In the genomic region with DNA sequence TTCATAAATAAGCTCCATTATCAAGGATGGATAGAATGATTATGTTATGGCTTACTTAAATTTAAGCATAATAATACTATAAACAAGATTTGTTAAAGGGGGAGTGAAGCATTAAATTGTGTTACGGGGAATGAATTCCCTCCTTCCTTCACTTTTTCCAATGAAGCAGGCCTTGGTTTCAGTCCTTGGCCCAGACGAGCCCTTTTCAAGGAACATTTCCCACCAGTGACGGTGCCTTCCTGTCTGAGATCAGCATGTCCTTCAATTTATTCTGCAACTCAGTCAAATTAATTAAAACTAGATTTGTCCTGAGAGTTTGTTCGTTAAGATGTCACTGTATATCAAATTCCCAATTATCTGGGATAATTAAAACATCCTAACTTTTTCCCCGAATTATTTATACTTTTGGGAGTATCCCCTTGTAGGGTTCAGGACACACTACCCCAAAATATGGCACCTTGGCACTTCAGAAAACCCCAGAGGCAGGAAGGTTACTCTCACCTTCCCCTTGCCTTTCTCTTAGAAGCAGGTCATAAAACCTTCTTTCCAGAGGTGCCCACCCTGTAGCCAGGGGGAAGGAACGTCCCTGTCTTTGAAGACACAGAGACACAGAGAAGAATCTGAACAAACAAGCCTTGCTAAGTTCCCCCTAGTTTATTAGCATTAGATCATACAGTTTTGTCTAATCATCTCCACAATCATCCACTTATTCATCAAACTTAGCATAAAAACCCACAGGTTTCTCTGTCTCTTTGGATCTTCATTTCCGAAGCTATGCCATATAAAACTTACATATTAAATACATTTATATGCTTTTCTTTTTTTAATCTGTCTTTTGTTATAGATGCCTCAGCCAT, we compare ENCODE assay signal across 22 cellular contexts.
A peak's percentile ranks its signal among the peaks of the same experiment; 100 is the strongest.
DNase-seq lines count a peak whose midpoint lies in the region; ATAC-seq and TF ChIP-seq lines count a peak whose summit lies in the region.
"Had no signal": no experiment of that assay in that cellular context is flagged by ENCODE, and none has a peak within 500 bp of the region (broad histone marks: within the 10 kb centered on the region; RNA-seq: fewer than 3 reads in every experiment).

No MANE protein-coding gene starts in this region.

- no peak for ATAC-seq in heart right ventricle
- ATAC-seq in upper lobe of left lung (ENCODE audit: low FRiP score in 2 of 2), result no peak
- ATAC-seq: activated CD8-positive, alpha-beta T cell treated with anti-CD3 and anti-CD28 coated beads, Interleukin-2, amount 10 ng/mL, durations not matched to agents 7 days and 5 days; effector memory CD8-positive, alpha-beta T cell; stimulated activated memory B cell treated with anti-CD40 and anti-IgM and Interleukin-4, amounts not matched to agents 10 μg/mL and 1 μg/mL and 100 μg/mL, for 72 hours had no signal

- H3K27me3 Mint-ChIP-seq in mesothelial cell of epicardium (ENCODE audit: low read depth), result no peaks in the 10 kb centered on the region

- TF ChIP-seq EP300 in upper lobe of left lung (IDR thresholded peaks at IDR 0.05), result no peak

- H3K4me3 ChIP-seq in heart right ventricle, result no peak overlapping the region
- H3K4me3 ChIP-seq in breast epithelium, result no peak overlapping the region
- H3K4me3 ChIP-seq in upper lobe of left lung, result no peak overlapping the region
- H3K4me3 ChIP-seq in foreskin fibroblast (ENCODE audit: low read depth in 1 of 2, low read length in 2 of 2), result no peak overlapping the region
- H3K4me3 ChIP-seq: Peyer's patch, skin epidermis had no signal

- peaks cover 7 to 88% (median 71%) of the 10 kb centered on the region in 9 donors for H3K4me1 ChIP-seq in heart right ventricle
- H3K4me1 ChIP-seq in breast epithelium, result peaks cover 0 to 7% of the 10 kb centered on the region in 2 donors
- H3K4me1 ChIP-seq in upper lobe of left lung, result peaks cover 17 to 50% (median 29%) of the 10 kb centered on the region in 4 donors
- H3K4me1 ChIP-seq: Peyer's patch had no signal

- H3K36me3 Mint-ChIP-seq in mesothelial cell of epicardium, result no peaks in the 10 kb centered on the region
- H3K36me3 Mint-ChIP-seq: CD4-positive, CD25-positive, alpha-beta regulatory T cell; stimulated activated memory B cell treated with anti-CD40 and anti-IgM and Interleukin-4, amounts not matched to agents 10 μg/mL and 1 μg/mL and 100 μg/mL, for 72 hours; WTC11 had no signal

- TF ChIP-seq POLR2A in breast epithelium (IDR thresholded peaks at IDR 0.05) (no peak), upper lobe of left lung (IDR thresholded peaks at IDR 0.05) (no peak)

- no peak overlapping the region for H3K4me3 Mint-ChIP-seq in mesothelial cell of epicardium
- H3K4me3 Mint-ChIP-seq: activated CD8-positive, alpha-beta T cell treated with anti-CD3 and anti-CD28 coated beads, Interleukin-2, amount 10 ng/mL, durations not matched to agents 7 days and 5 days; CD4-positive, CD25-positive, alpha-beta regulatory T cell; central memory CD8-positive, alpha-beta T cell; effector memory CD8-positive, alpha-beta T cell; stimulated activated memory B cell treated with anti-CD40 and anti-IgM and Interleukin-4, amounts not matched to agents 10 μg/mL and 1 μg/mL and 100 μg/mL, for 72 hours; WTC11 had no signal

- 73 to 79% methylated on average over 7 of the region's 7 CpGs for WGBS in heart right ventricle, 2 donors
- 74 to 82% methylated on average over 7 of the region's 7 CpGs for WGBS in upper lobe of left lung, 2 donors

- H3K9me3 ChIP-seq in heart right ventricle (no peaks in the 10 kb centered on the region), breast epithelium (no peaks in the 10 kb centered on the region), upper lobe of left lung (no peaks in the 10 kb centered on the region)
- H3K9me3 ChIP-seq: Peyer's patch had no signal

- H3K27me3 ChIP-seq in heart right ventricle (peaks cover 0 to 10% (median 0%) of the 10 kb centered on the region in 7 donors), breast epithelium (no peaks in the 10 kb centered on the region), upper lobe of left lung (no peaks in the 10 kb centered on the region)
- H3K27me3 ChIP-seq: Peyer's patch had no signal

- H3K4me1 Mint-ChIP-seq in mesothelial cell of epicardium, result peaks cover 73% of the 10 kb centered on the region
- H3K4me1 Mint-ChIP-seq: central memory CD8-positive, alpha-beta T cell; stimulated activated memory B cell treated with anti-CD40 and anti-IgM and Interleukin-4, amounts not matched to agents 10 μg/mL and 1 μg/mL and 100 μg/mL, for 72 hours had no signal

- no peak for DNase-seq in heart right ventricle
- no peak for DNase-seq in cardiac septum (ENCODE audit: low spot score)
- DNase-seq in breast epithelium (ENCODE audit: low spot score in 2 of 2), result no peak
- DNase-seq in mesothelial cell of epicardium (ENCODE audit: low spot score in 2 of 2, unreplicated experiment in 2 of 2), result no peak
- no peak for DNase-seq in upper lobe of left lung
- DNase-seq in NCI-H345 treated with DMSO at 0.1 percent for 48 hours (lab: John Stamatoyannopoulos, UW; ENCODE audit: unreplicated experiment), result no peak
- DNase-seq in foreskin fibroblast, result no peak
- DNase-seq in NCI-H510A treated with DMSO at 0.1 percent for 48 hours (lab: John Stamatoyannopoulos, UW), result no peak
- DNase-seq: activated CD8-positive, alpha-beta T cell treated with anti-CD3 and anti-CD28 coated beads, Interleukin-2, amount 10 ng/mL, durations not matched to agents 7 days and 5 days; CD4-positive, CD25-positive, alpha-beta regulatory T cell; DND-41; effector memory CD8-positive, alpha-beta T cell; midbrain; NCI-H1048; NCI-H82; Peyer's patch; T-helper 1 cell had no signal

- H3K36me3 ChIP-seq in heart right ventricle, result no peaks in the 10 kb centered on the region
- H3K36me3 ChIP-seq in breast epithelium, result no peaks in the 10 kb centered on the region
- H3K36me3 ChIP-seq in upper lobe of left lung, result no peaks in the 10 kb centered on the region
- H3K36me3 ChIP-seq: Peyer's patch had no signal

- H3K27ac Mint-ChIP-seq in mesothelial cell of epicardium, result peak overlapping the region; percentile 31
- H3K27ac Mint-ChIP-seq: activated CD8-positive, alpha-beta T cell treated with anti-CD3 and anti-CD28 coated beads, Interleukin-2, amount 10 ng/mL, durations not matched to agents 7 days and 5 days; CD4-positive, CD25-positive, alpha-beta regulatory T cell; effector memory CD8-positive, alpha-beta T cell; IgD-negative memory B cell; stimulated activated memory B cell treated with anti-CD40 and anti-IgM and Interleukin-4, amounts not matched to agents 10 μg/mL and 1 μg/mL and 100 μg/mL, for 72 hours; WTC11 had no signal

- intact Hi-C loops in heart right ventricle (cut with DNase I) (loop anchor here in 1 of 10 donors (5.0 kb wide), 1 partner anchor 76 kb away; no protein-coding TSS in a partner anchor), cardiac septum (cut with DNase I) (no loop called here), breast epithelium (cut with DNase I; ENCODE audit: low total_unique reads) (loop anchor here (10.0 kb wide), 1 partner anchor 69 kb away; no protein-coding TSS in a partner anchor)

- H3K27ac ChIP-seq in heart right ventricle (peak overlapping the region; percentile 10 to 91 (median 67)), breast epithelium (peak overlapping the region; percentile 30 to 91), upper lobe of left lung (peak overlapping the region; percentile 13 to 76 (median 57))
- H3K27ac ChIP-seq: Peyer's patch had no signal

- no peaks in the 10 kb centered on the region for H3K9me3 Mint-ChIP-seq in mesothelial cell of epicardium
- H3K9me3 Mint-ChIP-seq: central memory CD8-positive, alpha-beta T cell; effector memory CD8-positive, alpha-beta T cell; IgD-negative memory B cell; stimulated activated memory B cell treated with anti-CD40 and anti-IgM and Interleukin-4, amounts not matched to agents 10 μg/mL and 1 μg/mL and 100 μg/mL, for 72 hours; WTC11 had no signal

- TF ChIP-seq CTCF in heart right ventricle (IDR thresholded peaks at IDR 0.05) (no peak), breast epithelium (IDR thresholded peaks at IDR 0.05) (no peak), mesothelial cell of epicardium (IDR thresholded peaks at IDR 0.05; ENCODE audit: unreplicated experiment) (no peak), upper lobe of left lung (IDR thresholded peaks at IDR 0.05) (no peak), foreskin fibroblast (IDR thresholded peaks at IDR 0.05; ENCODE audit: low read depth, low read length) (no peak)
